In genomic region chr16:85598141-85598540, GRCh38 we compare ENCODE assay signal across 32 cellular contexts.
"Had no signal": no experiment of that assay in that cellular context is flagged by ENCODE, and none has a peak within 500 bp of the region (broad histone marks: within the 10 kb centered on the region; RNA-seq: fewer than 3 reads in every experiment).

No MANE protein-coding gene starts in this region.

- H3K4me3 Mint-ChIP-seq: activated B cell treated with CpG ODN at 0.5 μM for 24 hours; activated CD8-positive, alpha-beta T cell treated with anti-CD3 and anti-CD28 coated beads for 36 hours; activated naive CD8-positive, alpha-beta T cell; activated T-cell treated with anti-CD3 and anti-CD28 coated beads, Interleukin-2, amount 50 U/mL, for 4 hours; activated T-helper 17 cell treated with anti-CD3 and anti-CD28 coated beads, Interleukin-2, amount 50 U/mL, for 72 hours; T-helper 1 cell treated with Interleukin-12 subunit alpha and Interleukin-12 subunit beta and Interleukin-4 antibody, amounts not matched to agents 30 μg/mL and 1 μg/mL, for 36 hours; T-helper 2 cell treated with Interferon-gamma antibody and Interleukin-4, amounts not matched to agents 5 μg/mL and 100 μg/mL, for 36 hours had no signal

- H3K9me3 ChIP-seq: esophagus squamous epithelium, gastroesophageal sphincter, heart right ventricle had no signal

- H3K27ac Mint-ChIP-seq: activated B cell treated with CpG ODN at 0.5 μM for 24 hours; activated CD8-positive, alpha-beta T cell treated with anti-CD3 and anti-CD28 coated beads for 36 hours; activated naive CD8-positive, alpha-beta T cell; activated T-helper 17 cell treated with anti-CD3 and anti-CD28 coated beads, Interleukin-2, amount 50 U/mL, for 72 hours; T-helper 1 cell treated with Interleukin-12 subunit alpha and Interleukin-12 subunit beta and Interleukin-4 antibody, amounts not matched to agents 30 μg/mL and 1 μg/mL, for 36 hours; T-helper 2 cell treated with Interferon-gamma antibody and Interleukin-4, amounts not matched to agents 5 μg/mL and 100 μg/mL, for 36 hours had no signal

- H3K9me3 Mint-ChIP-seq: activated B cell treated with CpG ODN at 0.5 μM for 24 hours; activated CD8-positive, alpha-beta T cell treated with anti-CD3 and anti-CD28 coated beads for 36 hours; activated T-cell treated with anti-CD3 and anti-CD28 coated beads, Interleukin-2, amount 50 U/mL, for 4 hours; activated T-helper 17 cell treated with anti-CD3 and anti-CD28 coated beads, Interleukin-2, amount 50 U/mL, for 72 hours; T-helper 1 cell treated with Interleukin-12 subunit alpha and Interleukin-12 subunit beta and Interleukin-4 antibody, amounts not matched to agents 30 μg/mL and 1 μg/mL, for 36 hours; T-helper 2 cell treated with Interferon-gamma antibody and Interleukin-4, amounts not matched to agents 5 μg/mL and 100 μg/mL, for 36 hours had no signal

- DNase-seq: activated B cell treated with CpG ODN at 0.5 μM for 24 hours; activated CD4-positive, alpha-beta T cell treated with anti-CD3 and anti-CD28 coated beads for 48 hours; activated CD4-positive, alpha-beta T cell treated with anti-CD3 and anti-CD28 coated beads, Interleukin-2, amount 50 U/mL, for 1 hour; activated CD4-positive, alpha-beta T cell treated with anti-CD3 and anti-CD28 coated beads, Interleukin-2, amount 50 U/mL, for 48 hours; activated CD8-positive, alpha-beta memory T cell treated with anti-CD3 and anti-CD28 coated beads for 24 hours; activated CD8-positive, alpha-beta T cell treated with anti-CD3 and anti-CD28 coated beads for 36 hours; activated effector memory CD4-positive, alpha-beta T cell treated with Interleukin-2 at 50 U/mL for 16 hours; activated gamma-delta T cell treated with Interleukin-2 at 50 U/mL for 16 hours; activated naive CD4-positive, alpha-beta T cell treated with anti-CD3 and anti-CD28 coated beads, Interleukin-2, amount 50 U/mL, for 16 hours; activated naive CD4-positive, alpha-beta T cell treated with Interleukin-2 at 50 U/mL for 16 hours; activated T-cell treated with anti-CD3 and anti-CD28 coated beads, Interleukin-2, amount 50 U/mL, for 4 hours; amniotic stem cell; anterior cingulate cortex; caudate nucleus; cortex of kidney; effector CD8-positive, alpha-beta T cell; esophagus squamous epithelium; foreskin melanocyte; heart right ventricle; T1000; WERI-Rb-1 had no signal

- FAIRE-seq: astrocyte, colon, endometrium, endothelial cell of umbilical vein had no signal

- ATAC-seq: activated CD4-positive, CD25-positive, alpha-beta regulatory T cell treated with anti-CD3 and anti-CD28 coated beads, Interleukin-2, amount 50 U/mL, for 24 hours; activated CD8-positive, alpha-beta T cell treated with anti-CD3 and anti-CD28 coated beads for 36 hours; activated T-cell treated with anti-CD3 and anti-CD28 coated beads, Interleukin-2, amount 50 U/mL, for 4 hours; activated T-helper 17 cell treated with anti-CD3 and anti-CD28 coated beads, Interleukin-2, amount 50 U/mL, for 72 hours; gastroesophageal sphincter; heart right ventricle had no signal

- H3K36me3 ChIP-seq: esophagus squamous epithelium, gastroesophageal sphincter, heart right ventricle had no signal

- H3K4me3 ChIP-seq: esophagus squamous epithelium, gastroesophageal sphincter, heart right ventricle had no signal

- H3K27ac ChIP-seq: epithelial cell of prostate, esophagus squamous epithelium, gastroesophageal sphincter, heart right ventricle, WERI-Rb-1 had no signal

- H3K27me3 ChIP-seq: esophagus squamous epithelium, gastroesophageal sphincter, heart right ventricle had no signal

- H3K27me3 Mint-ChIP-seq: activated B cell treated with CpG ODN at 0.5 μM for 24 hours; activated CD8-positive, alpha-beta T cell treated with anti-CD3 and anti-CD28 coated beads for 36 hours; activated naive CD8-positive, alpha-beta T cell; activated T-helper 17 cell treated with anti-CD3 and anti-CD28 coated beads, Interleukin-2, amount 50 U/mL, for 72 hours had no signal
